9 cellular contexts compared by ENCODE assay signal in genomic region chr3:157239082-157239704, GRCh38.
DNase-seq lines count a peak whose midpoint lies in the region; TF ChIP-seq lines count a peak whose summit lies in the region.
"Had no signal": no experiment of that assay in that cellular context is flagged by ENCODE, and none has a peak within 500 bp of the region (broad histone marks: within the 10 kb centered on the region; RNA-seq: fewer than 3 reads in every experiment).

No MANE protein-coding gene starts in this region.

- H4K20me1 ChIP-seq in MM.1S (ENCODE audit: insufficient read depth, low read length): no peaks in the 10 kb centered on the region

- no peaks in the 10 kb centered on the region for H3K9me2 ChIP-seq in MM.1S (replicated peaks; ENCODE audit: insufficient read depth, low read length)

- CTCF ChIA-PET in HEK293T (lab: Yijun Ruan, JAX): no interaction called here

- H2AFZ ChIP-seq in MM.1S (ENCODE audit: low read length): no peak overlapping the region

- no peaks in the 10 kb centered on the region for H3K27me3 ChIP-seq in MM.1S (replicated peaks; ENCODE audit: insufficient read depth, low read length)

- no peak overlapping the region for H3K4me3 Mint-ChIP-seq in T-helper 2 cell treated with Interferon-gamma antibody and Interleukin-4, amounts not matched to agents 5 μg/mL and 100 μg/mL, for 36 hours

- no peak overlapping the region for H3K9ac ChIP-seq in MM.1S (ENCODE audit: low read length)

- H3K4me1 Mint-ChIP-seq in T-helper 2 cell treated with Interferon-gamma antibody and Interleukin-4, amounts not matched to agents 5 μg/mL and 100 μg/mL, for 36 hours (ENCODE audit: low read depth): peaks cover 2% of the 10 kb centered on the region

- H3K9me3 Mint-ChIP-seq in T-helper 2 cell treated with Interferon-gamma antibody and Interleukin-4, amounts not matched to agents 5 μg/mL and 100 μg/mL, for 36 hours: no peaks in the 10 kb centered on the region

- no peaks in the 10 kb centered on the region for H3K4me1 ChIP-seq in MM.1S (ENCODE audit: low read length)

- DNase-seq in DMS153 treated with DMSO at 0.1 percent for 48 hours (lab: John Stamatoyannopoulos, UW; ENCODE audit: unreplicated experiment) (peak; percentile 47), DMS153 (lab: John Stamatoyannopoulos, UW) (no peak), HEK293T (ENCODE audit: extremely low spot score) (peak; percentile 69), MM.1S (peak; percentile 85), astrocyte of the hippocampus (ENCODE audit: low read depth, low spot score) (peak; percentile 58), iPS-NIHi11 (ENCODE audit: low spot score) (peak; percentile 79)
- DNase-seq in T-helper 2 cell treated with Interferon-gamma antibody and Interleukin-4, amounts not matched to agents 5 μg/mL and 100 μg/mL, for 36 hours (ENCODE audit: low spot score): peak; percentile 59
- DNase-seq in stimulated activated CD4-positive, alpha-beta T cell treated with anti-CD3 and anti-CD28 coated beads, Interleukin-1b, Interleukin-23, amount 100 ng/mL, for 24 hours (ENCODE audit: low read depth in 4 of 4, low spot score in 1 of 4): peak; percentile 28 to 65 (median 47)

- no peak overlapping the region for H3K4me3 ChIP-seq in MM.1S (ENCODE audit: low read length)
- H3K4me3 ChIP-seq: skin epidermis had no signal

- peaks cover 10% of the 10 kb centered on the region for H3K27me3 Mint-ChIP-seq in T-helper 2 cell treated with Interferon-gamma antibody and Interleukin-4, amounts not matched to agents 5 μg/mL and 100 μg/mL, for 36 hours (ENCODE audit: low read depth)

- no peaks in the 10 kb centered on the region for H3K36me3 ChIP-seq in MM.1S (replicated peaks; ENCODE audit: insufficient read depth, low read length)

- no peaks in the 10 kb centered on the region for H3F3A ChIP-seq in MM.1S (ENCODE audit: insufficient read depth, low read length)

- no peak overlapping the region for H3K27ac ChIP-seq in MM.1S (ENCODE audit: low read length)
- H3K27ac ChIP-seq: skin epidermis had no signal

- H3K79me2 ChIP-seq in MM.1S (ENCODE audit: low read length): no peaks in the 10 kb centered on the region

- no peaks in the 10 kb centered on the region for H3K36me3 Mint-ChIP-seq in T-helper 2 cell treated with Interferon-gamma antibody and Interleukin-4, amounts not matched to agents 5 μg/mL and 100 μg/mL, for 36 hours (ENCODE audit: low read depth)

- no peak overlapping the region for H3K4me2 ChIP-seq in MM.1S (ENCODE audit: low read depth, low read length)

- peak; percentile 99 for TF ChIP-seq CTCF in MM.1S (IDR thresholded peaks at IDR 0.05; ENCODE audit: low read length)

- H3K27ac Mint-ChIP-seq in T-helper 2 cell treated with Interferon-gamma antibody and Interleukin-4, amounts not matched to agents 5 μg/mL and 100 μg/mL, for 36 hours: no peak overlapping the region

- no peaks in the 10 kb centered on the region for H3K9me3 ChIP-seq in MM.1S (replicated peaks; ENCODE audit: insufficient read depth, low read length)

- POLR2A ChIA-PET in HEK293T (lab: Yijun Ruan, JAX): no interaction called here

TF ChIP-seq in HEK293T, 16 proteins besides CTCF, POLR2A, EP300 and RAD21:
- TF ChIP-seq L3MBTL2 (conservative IDR thresholded peaks at IDR 0.05) (no peak), CTBP1 (IDR thresholded peaks at IDR 0.05; ENCODE audit: borderline replicate concordance) (no peak), SUZ12 (IDR thresholded peaks at IDR 0.05) (no peak), LEF1 (IDR thresholded peaks at IDR 0.05; ENCODE audit: borderline replicate concordance) (no peak), NFRKB (IDR thresholded peaks at IDR 0.05) (no peak), ZNF384 (IDR thresholded peaks at IDR 0.05) (no peak)
